1 cellular context compared by ENCODE assay signal in genomic region chr3:131532645-131533044, GRCh38.
TF ChIP-seq lines count a peak whose summit lies in the region.

No MANE protein-coding gene starts in this region.

TF ChIP-seq in HepG2, 621 proteins besides CTCF, POLR2A, EP300 and RAD21 (continued from another document):
- TF ChIP-seq, protein P1, sequence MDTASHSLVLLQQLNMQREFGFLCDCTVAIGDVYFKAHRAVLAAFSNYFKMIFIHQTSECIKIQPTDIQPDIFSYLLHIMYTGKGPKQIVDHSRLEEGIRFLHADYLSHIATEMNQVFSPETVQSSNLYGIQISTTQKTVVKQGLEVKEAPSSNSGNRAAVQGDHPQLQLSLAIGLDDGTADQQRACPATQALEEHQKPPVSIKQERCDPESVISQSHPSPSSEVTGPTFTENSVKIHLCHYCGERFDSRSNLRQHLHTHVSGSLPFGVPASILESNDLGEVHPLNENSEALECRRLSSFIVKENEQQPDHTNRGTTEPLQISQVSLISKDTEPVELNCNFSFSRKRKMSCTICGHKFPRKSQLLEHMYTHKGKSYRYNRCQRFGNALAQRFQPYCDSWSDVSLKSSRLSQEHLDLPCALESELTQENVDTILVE (CRISPR knock-in tag; IDR thresholded peaks at IDR 0.05), result no peak
- no peak for TF ChIP-seq ZNF225 (CRISPR knock-in tag; IDR thresholded peaks at IDR 0.05)
- TF ChIP-seq GFI1 (CRISPR knock-in tag; IDR thresholded peaks at IDR 0.05; ENCODE audit: borderline replicate concordance), result no peak
TF ChIP-seq in HepG2: peak in this region for 0.
